8 cellular contexts compared by ENCODE assay signal in genomic region chr21:41425954-41426655, GRCh38. TPM values are rescaled to one million over a fixed set of nuclear protein-coding genes. Genes with fewer than 3 reads are reported as not detected.
DNase-seq lines count a peak whose midpoint lies in the region; ATAC-seq, FAIRE-seq and TF ChIP-seq lines count a peak whose summit lies in the region.

TSS of gene MX1 (plus strand) at chr21:41426239. CDS start at chr21:41432071, 5,832 bp downstream.

- H3K36me3 ChIP-seq in GM12878 (ENCODE audit: control insufficient read depth in 2 of 2, insufficient read depth in 2 of 2, low read length in 1 of 2), result peaks cover 0 to 30% of the 10 kb centered on the region in 2 experiments; a peak in 2 of 4 replicates
- no peaks in the 10 kb centered on the region for H3K36me3 ChIP-seq in iPS-20b (ENCODE audit: insufficient read depth, low read depth, low read length)

- TF ChIP-seq CTCF in GM12878 (IDR thresholded peaks at IDR 0.05 in 2 of 3, conservative IDR thresholded peaks at IDR 0.05 in 1 of 3; ENCODE audit: control insufficient read depth in 2 of 3, extremely low read depth in 1 of 3, insufficient read depth in 1 of 3, low read depth in 3 of 3, low read length in 3 of 3), result no peak

- FAIRE-seq in GM12878 (lab: Jason Lieb, UNC), result no peak

- H3K4me3 ChIP-seq in GM12878 (peak within 1 kb of the TSS; percentile 93), iPS-20b (ENCODE audit: low read length) (peak within 1 kb of the TSS; percentile 73), skin epidermis (peak within 1 kb of the TSS; percentile 48 to 74 (median 61))

- peak within 1 kb of the TSS; percentile 100 for H3K27ac ChIP-seq in GM12878 (ENCODE audit: control insufficient read depth, insufficient read depth)
- no peak within 1 kb of the TSS for H3K27ac ChIP-seq in iPS-20b (ENCODE audit: low read length)
- peak within 1 kb of the TSS; percentile 42 to 95 (median 79) for H3K27ac ChIP-seq in skin epidermis

- H4K20me1 ChIP-seq in GM12878 (ENCODE audit: control insufficient read depth, insufficient read depth), result peaks cover 6% of the 10 kb centered on the region

- TF ChIP-seq EP300 in GM12878 (IDR thresholded peaks at IDR 0.05; ENCODE audit: borderline replicate concordance in 1 of 2, control insufficient read depth in 1 of 2, low read depth in 2 of 2, low read length in 2 of 2), result no peak

- no peak for TF ChIP-seq RAD21 in GM12878 (IDR thresholded peaks at IDR 0.05; ENCODE audit: insufficient read depth, low read depth, low read length)

- TF ChIP-seq POLR2A in GM12878 (IDR thresholded peaks at IDR 0.05; ENCODE audit: low read depth, low read length), result peak; percentile 93

- intact Hi-C loops in T-helper 2 cell treated with Interferon-gamma antibody and Interleukin-4, amounts not matched to agents 100 ng/mL and 5 ng/mL, for 36 hours (cut with micrococcal nuclease), result loop anchor here (1.0 kb wide), 1 partner anchor 64 kb away; the partner anchor contains the start of gene MX2
- intact Hi-C loops in GM12878 (cut with micrococcal nuclease; ENCODE audit: unreplicated experiment), result loop anchor here (1.0 kb wide), 1 partner anchor 58 kb away; no protein-coding TSS in a partner anchor

- peaks cover 44% of the 10 kb centered on the region for H3K4me1 ChIP-seq in GM12878 (ENCODE audit: control insufficient read depth, insufficient read depth, low read length)
- H3K4me1 ChIP-seq in iPS-20b (ENCODE audit: insufficient read depth, low read length), result no peaks in the 10 kb centered on the region; the same call in 1 of the 2 replicates

- BruUV-seq in GM12878 (replicated peaks; lab: Mats Ljungman, UMichigan), result no TSS peak

- DNase-seq in A172 (ENCODE audit: low spot score) (no peak), GM12878 (ENCODE audit: low read depth, low spot score) (peak; percentile 61), NCI-H187 treated with DMSO at 0.1 percent for 48 hours (lab: John Stamatoyannopoulos, UW) (no peak)

- POLR2A ChIA-PET in GM12878 (lab: Charles Lee), result interaction anchor here (1.0 to 7.8 kb wide), 7 partner anchors 8 to 500 kb away, joined by 3 to 80 read pairs (median 9); no protein-coding TSS in a partner anchor

- peak within 1 kb of the TSS; percentile 95 for H3K4me2 ChIP-seq in GM12878 (ENCODE audit: control insufficient read depth, insufficient read depth)

- RAD21 ChIA-PET in GM12878 (lab: Charles Lee; ENCODE audit: unreplicated experiment), result interaction anchor here (1.0 to 3.8 kb wide), 5 partner anchors 54 to 143 kb away, joined by 3 to 36 read pairs (median 6); partner anchors contain the start of gene MX2

- H3K9me3 ChIP-seq in GM12878 (replicated peaks; ENCODE audit: control insufficient read depth, insufficient read depth, low read length) (no peaks in the 10 kb centered on the region; the same call in 2 of the 3 replicates), iPS-20b (ENCODE audit: insufficient read depth, low read depth, low read length) (no peaks in the 10 kb centered on the region)

- peak; percentile 85 for ATAC-seq in GM18907 (IDR thresholded peaks at IDR 0.05; ENCODE audit: unreplicated experiment)
- peak; percentile 80 for ATAC-seq in HG03196 (IDR thresholded peaks at IDR 0.05; ENCODE audit: unreplicated experiment)
- ATAC-seq in GM12878, result peak; percentile 87

- in situ Hi-C loops in GM12878 (cut with MboI), result no loop called here

- no peaks in the 10 kb centered on the region for H3K27me3 ChIP-seq in GM12878 (replicated peaks in 1 of 2; ENCODE audit: control insufficient read depth in 2 of 2, insufficient read depth in 2 of 2, low read length in 1 of 2)
- H3K27me3 ChIP-seq in iPS-20b (ENCODE audit: insufficient read depth, low read length), result peaks cover 75% of the 10 kb centered on the region

- SMC1A ChIA-PET in GM12878 (lab: Charles Lee; ENCODE audit: uncharacterized antibody, unreplicated experiment), result interaction anchor here (1.1 to 5.6 kb wide), 7 partner anchors 14 to 143 kb away, joined by 3 to 47 read pairs (median 8); no protein-coding TSS in a partner anchor

- H3K79me2 ChIP-seq in GM12878 (ENCODE audit: control insufficient read depth, insufficient read depth, low read length), result peaks cover 63% of the 10 kb centered on the region

- H3K9ac ChIP-seq in GM12878 (ENCODE audit: control insufficient read depth, insufficient read depth, low read length) (peak within 1 kb of the TSS; percentile 100), iPS-20b (ENCODE audit: low read depth, low read length) (peak within 1 kb of the TSS; percentile 33; the same call in 1 of the 2 replicates)

- WGBS in GM12878 (ENCODE audit: insufficient coverage, insufficient replicate concordance, low lambda C conversion rate, missing lambda C conversion rate), result 1% methylated on average over 61 of the region's 62 CpGs

- CTCF ChIA-PET in GM12878 (lab: Yijun Ruan, JAX), result interaction anchor here (1.8 to 5.8 kb wide), 5 partner anchors 14 to 143 kb away, joined by 4 to 45 read pairs (median 16); no protein-coding TSS in a partner anchor

- H2AFZ ChIP-seq in GM12878 (ENCODE audit: control insufficient read depth, low read depth, low read length), result peak within 1 kb of the TSS; percentile 54

TF ChIP-seq in GM12878, 131 proteins besides CTCF, POLR2A, EP300 and RAD21 (continues in another document):
- TF ChIP-seq TAF1 (IDR thresholded peaks at IDR 0.05; ENCODE audit: borderline replicate concordance, low read depth, low read length) (peak; percentile 100), SP1 (IDR thresholded peaks at IDR 0.05; ENCODE audit: low read depth, low read length) (no peak), IRF5 (IDR thresholded peaks at IDR 0.05; ENCODE audit: borderline replicate concordance) (peak; percentile 58; the same call in 1 of the 2 replicates), CREB1 (IDR thresholded peaks at IDR 0.05; ENCODE audit: low read depth) (0 out of 2 replicates have a peak, but pooled peaks have one; percentile 31), ELK1 (IDR thresholded peaks at IDR 0.05; ENCODE audit: low read depth, low read length) (no peak), ATF2 (IDR thresholded peaks at IDR 0.05; ENCODE audit: low read length) (no peak), NRF1 (conservative IDR thresholded peaks at IDR 0.05; ENCODE audit: low read depth, low read length) (no peak), POLR2AphosphoS2 (IDR thresholded peaks at IDR 0.05; ENCODE audit: low read depth, low read length) (peak; percentile 93), HCFC1 (IDR thresholded peaks at IDR 0.05; ENCODE audit: low read length) (no peak; the same call in 1 of the 2 replicates), JUNB (IDR thresholded peaks at IDR 0.05) (no peak)

RNA-seq across cellular contexts. Expression of gene MX1, which starts in this region (rescaled TPM):
- 10.1 and 11.4 TPM in 2 replicates for total RNA-seq in A172 (2014; rRNA removed; shearing (Covaris generic))
- 155 and 163 TPM in 2 replicates for total RNA-seq in T-helper 2 cell treated with Interferon-gamma antibody and Interleukin-4, amounts not matched to agents 100 ng/mL and 5 ng/mL, for 36 hours
- total RNA-seq in GM12878 (2013; cell fraction: nucleolus; rRNA removed), result 488 and 545 TPM in 2 replicates
- total RNA-seq in GM12878 (2014; rRNA removed) (385 and 432 TPM in 2 replicates), GM12878 (2014; rRNA removed; fragmentation: Illumina TruSeq; extraction: Trizol) (354 and 364 TPM in 2 replicates), GM12878 (2021) (380 and 405 TPM in 2 replicates)
- 255 TPM for polyA plus RNA-seq in GM12878 (2011; ENCODE audit: low read depth)
- polyA plus RNA-seq in GM12878 (2011; rRNA removed) (337 and 367 TPM in 2 replicates), GM12878 (2014; fragmentation: Illumina TruSeq; extraction: Trizol) (293 and 352 TPM in 2 replicates), GM12878 (2014; fragmentation: Nextera tagmentation; extraction: Ambion mirVana) (10 to 100 TPM; 75.9 to 90.9 TPM), GM12878 (2014; rRNA removed) (308 and 311 TPM in 2 replicates), GM12878 (2016; fragmentation: Nextera tagmentation; extraction: Ambion mirVana) (100 to 1,000 TPM; 242 to 247 TPM)
- 403 and 416 TPM in 2 replicates for polyA plus RNA-seq in GM12878 (2011; cell fraction: cytosol; rRNA removed)
- polyA plus RNA-seq in GM12878 (2011; cell fraction: nucleus; rRNA removed), result 596 and 625 TPM in 2 replicates
- 327 and 366 TPM in 2 replicates for polyA plus RNA-seq in GM12878 (2012)
- 680 and 808 TPM in 2 replicates for polyA minus RNA-seq in GM12878 (2011; rRNA and poly(A)+ RNA removed)
- 217 and 223 TPM in 2 replicates for polyA minus RNA-seq in GM12878 (2011; cell fraction: cytosol; rRNA and poly(A)+ RNA removed)
- polyA minus RNA-seq in GM12878 (2011; cell fraction: nucleus; rRNA and poly(A)+ RNA removed), result 429 and 648 TPM in 2 replicates

Comparison
In these comparisons a context has a peak if more than half of its experiments do, and no peak if none do; other contexts are left out.
1. RNA of gene MX1 (total RNA-seq): 354 to 545 TPM in GM12878 and 155 to 163 TPM in T-helper 2 cell treated with Interferon-gamma antibody and Interleukin-4, amounts not matched to agents 100 ng/mL and 5 ng/mL, for 36 hours; 10.1 to 11.4 TPM in A172; every median in the first group is over 10 times any median in the second.
2. Peak in every context shown above with its lines, with median percentiles within 50 percentile points of each other: ATAC-seq and H3K4me3 ChIP-seq.